ENCODE assay signal across 9 cellular contexts in genomic region chr11:61964941-61965282, GRCh38. TPM values are rescaled to one million over a fixed set of nuclear protein-coding genes. Genes with fewer than 3 reads are reported as not detected.
DNase-seq lines count a peak whose midpoint lies in the region; ATAC-seq and TF ChIP-seq lines count a peak whose summit lies in the region.
"Had no signal": no experiment of that assay in that cellular context is flagged by ENCODE, and none has a peak within 500 bp of the region (broad histone marks: within the 10 kb centered on the region; RNA-seq: fewer than 3 reads in every experiment).

No MANE protein-coding gene starts in this region.

- H3K36me3 ChIP-seq in BLaER1 treated with 17β-estradiol and CSF1 and Interleukin-3, amounts not matched to agents 10 nM and 100 nM = peaks cover 23 to 57% (median 33%) of the 10 kb centered on the region in 11 experiments
- H3K36me3 ChIP-seq in PC-3 (ENCODE audit: low read depth, low read length) (peaks cover 32% of the 10 kb centered on the region), endodermal cell (ENCODE audit: control insufficient read depth, insufficient read depth, low read length) (peaks cover 34% of the 10 kb centered on the region), osteoblast (ENCODE audit: insufficient read depth, low read length) (peaks cover 27% of the 10 kb centered on the region)

- H3K9me3 Mint-ChIP-seq in endodermal cell = no peaks in the 10 kb centered on the region

- 96 to 100% methylated on average over 1 to 2 of the region's 2 CpGs for WGBS in endodermal cell (ENCODE audit: insufficient coverage in 1 of 2, insufficient read length in 1 of 2), 2 experiments

- TSS peak; percentile 60 for BruUV-seq in PC-3 (replicated peaks; lab: Mats Ljungman, UMichigan)

- peak overlapping the region; percentile 48 to 95 (median 86) for H3K4me2 ChIP-seq in BLaER1 treated with 17β-estradiol and CSF1 and Interleukin-3, amounts not matched to agents 10 nM and 100 nM
- H3K4me2 ChIP-seq in PC-3 (ENCODE audit: low read length) (peak overlapping the region; percentile 93), osteoblast (ENCODE audit: insufficient read depth, low read length) (peak overlapping the region; percentile 93)

- H3K27me3 Mint-ChIP-seq in endodermal cell (ENCODE audit: insufficient read depth) = no peaks in the 10 kb centered on the region

- peaks cover 6% of the 10 kb centered on the region for H3F3A ChIP-seq in PC-3 (ENCODE audit: low read length, unreplicated experiment)

- H3K27ac Mint-ChIP-seq in endodermal cell = no peak overlapping the region

- H3K9ac ChIP-seq in BLaER1 treated with 17β-estradiol and CSF1 and Interleukin-3, amounts not matched to agents 10 nM and 100 nM = peak overlapping the region; percentile 85 to 100 (median 97)
- H3K9ac ChIP-seq in PC-3 (ENCODE audit: low read length) = peak overlapping the region; percentile 96
- H3K9ac ChIP-seq in endodermal cell (ENCODE audit: extremely low read depth, low read length, poor library complexity, severe bottlenecking) = no peak overlapping the region
- H3K9ac ChIP-seq: KMS-11 had no signal

- H3K27ac ChIP-seq in BLaER1 treated with 17β-estradiol and CSF1 and Interleukin-3, amounts not matched to agents 10 nM and 100 nM = peak overlapping the region; percentile 94 to 100 (median 98)
- H3K27ac ChIP-seq in PC-3 (ENCODE audit: low read length) (peak overlapping the region; percentile 88), endodermal cell (ENCODE audit: low read depth, low read length) (no peak overlapping the region), osteoblast (ENCODE audit: low read depth, low read length) (peak overlapping the region; percentile 50)
- H3K27ac ChIP-seq: KMS-11 had no signal

- TF ChIP-seq CTCF in PC-3 (conservative IDR thresholded peaks at IDR 0.05; ENCODE audit: low read depth, low read length) = no peak
- no peak for TF ChIP-seq CTCF in endodermal cell (conservative IDR thresholded peaks at IDR 0.05)
- no peak for TF ChIP-seq CTCF in osteoblast (IDR thresholded peaks at IDR 0.05; ENCODE audit: extremely low read depth, low read depth, low read length)

- no peaks in the 10 kb centered on the region for H3K9me2 ChIP-seq in PC-3 (replicated peaks; ENCODE audit: low read length)

- peak overlapping the region; percentile 78 to 99 (median 94) for H3K4me3 ChIP-seq in BLaER1 treated with 17β-estradiol and CSF1 and Interleukin-3, amounts not matched to agents 10 nM and 100 nM
- H3K4me3 ChIP-seq in PC-3 (ENCODE audit: low read length) (peak overlapping the region; percentile 95), endodermal cell (ENCODE audit: low read length) (peak overlapping the region; percentile 91), osteoblast (ENCODE audit: insufficient read depth, low read length) (peak overlapping the region; percentile 78)

- intact Hi-C loops in PC-3 (cut with micrococcal nuclease) = loop anchor here (5.0 kb wide), 1 partner anchor 68 kb away; no protein-coding TSS in a partner anchor

- CTCF ChIA-PET in PC-3 (lab: Charles Lee) = no interaction called here

- DNase-seq in PC-3 (no peak), endodermal cell (no peak), osteoblast (ENCODE audit: insufficient read length, low spot score, missing footprints) (no peak), KG1 (lab: John Stamatoyannopoulos, UW) (no peak), cerebellar cortex (ENCODE audit: low spot score) (no peak), AML-193 (lab: John Stamatoyannopoulos, UW) (no peak)
- DNase-seq in stimulated activated CD4-positive, alpha-beta T cell treated with anti-CD3 and anti-CD28 coated beads, Interleukin-2, amount 100 ng/mL, for 48 hours = no peak

- peaks cover 41 to 65% (median 62%) of the 10 kb centered on the region in 10 experiments for H3K4me1 ChIP-seq in BLaER1 treated with 17β-estradiol and CSF1 and Interleukin-3, amounts not matched to agents 10 nM and 100 nM
- H3K4me1 ChIP-seq in PC-3 (ENCODE audit: insufficient read depth, low read length) (peaks cover 30% of the 10 kb centered on the region), endodermal cell (ENCODE audit: control insufficient read depth, insufficient read depth, low read length) (peaks cover 6% of the 10 kb centered on the region), osteoblast (ENCODE audit: insufficient read depth, low read length) (peaks cover 45% of the 10 kb centered on the region)

- H3K4me1 Mint-ChIP-seq in endodermal cell = peaks cover 19% of the 10 kb centered on the region

- H2AFZ ChIP-seq in PC-3 (ENCODE audit: low read length) (no peak overlapping the region), osteoblast (ENCODE audit: low read length) (no peak overlapping the region)

- H3K4me3 Mint-ChIP-seq in endodermal cell = peak overlapping the region; percentile 97

- POLR2A ChIA-PET in PC-3 (lab: Charles Lee; ENCODE audit: unreplicated experiment) = no interaction called here

- H3K36me3 Mint-ChIP-seq in endodermal cell (ENCODE audit: low read depth) = peaks cover 37% of the 10 kb centered on the region

- H4K20me1 ChIP-seq in BLaER1 treated with 17β-estradiol and CSF1 and Interleukin-3, amounts not matched to agents 10 nM and 100 nM = peaks cover 29 to 65% (median 38%) of the 10 kb centered on the region in 11 experiments
- peaks cover 33% of the 10 kb centered on the region for H4K20me1 ChIP-seq in PC-3 (ENCODE audit: low read length)
- peaks cover 39% of the 10 kb centered on the region for H4K20me1 ChIP-seq in osteoblast (ENCODE audit: insufficient read depth, low read length)

- no peaks in the 10 kb centered on the region for H3K27me3 ChIP-seq in BLaER1 treated with 17β-estradiol and CSF1 and Interleukin-3, amounts not matched to agents 10 nM and 100 nM
- no peaks in the 10 kb centered on the region for H3K27me3 ChIP-seq in PC-3 (ENCODE audit: low read length)
- H3K27me3 ChIP-seq in endodermal cell (ENCODE audit: control insufficient read depth, insufficient read depth, low read length, poor library complexity, severe bottlenecking) = no peaks in the 10 kb centered on the region
- no peaks in the 10 kb centered on the region for H3K27me3 ChIP-seq in osteoblast (ENCODE audit: insufficient read depth, low read length)

- H3K79me2 ChIP-seq in PC-3 (ENCODE audit: low read length) = peaks cover 55% of the 10 kb centered on the region
- H3K79me2 ChIP-seq in osteoblast (ENCODE audit: insufficient read depth, low read length) = peaks cover 39% of the 10 kb centered on the region

- peaks cover 0 to 13% (median 0%) of the 10 kb centered on the region in 11 experiments; a peak in 3 of 22 replicates for H3K9me3 ChIP-seq in BLaER1 treated with 17β-estradiol and CSF1 and Interleukin-3, amounts not matched to agents 10 nM and 100 nM (replicated peaks in 1 of 11)
- H3K9me3 ChIP-seq in PC-3 (ENCODE audit: low read length) = no peaks in the 10 kb centered on the region
- H3K9me3 ChIP-seq in endodermal cell (ENCODE audit: control insufficient read depth, low read length) = no peaks in the 10 kb centered on the region
- H3K9me3 ChIP-seq in osteoblast (ENCODE audit: low read depth, low read length) = no peaks in the 10 kb centered on the region

- no peak for ATAC-seq in PC-3

RNA-seq across cellular contexts. Expression of gene FTH1, which starts 2.5 kb away (rescaled TPM):
- total RNA-seq in PC-3 (2014; rRNA removed) (1,927 and 1,937 TPM in 2 replicates), endodermal cell (1,000 to 10,000 TPM; 2,226 to 2,809 TPM), osteoblast (1,459 and 1,507 TPM in 2 replicates)
- polyA plus RNA-seq in endodermal cell (2013, experiment 1 of 2) = 2,223 TPM
- 2,173 TPM for polyA plus RNA-seq in endodermal cell (2013, experiment 2 of 2)

RNA-seq across cellular contexts. Expression of gene BEST1, which starts 14.8 kb away (rescaled TPM):
- total RNA-seq in PC-3 (2014; rRNA removed) = 0.22 TPM in 1 of 2 replicates, not detected in the other
- under 1 TPM; 0.26 to 0.40 TPM for total RNA-seq in endodermal cell
- polyA plus RNA-seq in endodermal cell (2013, experiment 1 of 2) = 0.82 TPM
- polyA plus RNA-seq in endodermal cell (2013, experiment 2 of 2) = 0.75 TPM
- 5.6 and 8.0 TPM in 2 replicates for total RNA-seq in osteoblast

RNA-seq across cellular contexts. Expression of gene RAB3IL1, which starts 47.5 kb away (rescaled TPM):
- total RNA-seq in PC-3 (2014; rRNA removed) (6.6 and 7.9 TPM in 2 replicates), endodermal cell (10 to 100 TPM in 1 of 2 donors, 1 to 10 TPM in 1; 9.7 to 14.9 TPM), osteoblast (15.9 and 20.3 TPM in 2 replicates)
- 8.2 TPM for polyA plus RNA-seq in endodermal cell (2013, experiment 1 of 2)
- 3.6 TPM for polyA plus RNA-seq in endodermal cell (2013, experiment 2 of 2)
